Comparison of ENCODE assay signal across 13 cellular contexts in genomic region chr15:96335429-96335807, GRCh38. TPM values are rescaled to one million over a fixed set of nuclear protein-coding genes. Genes with fewer than 3 reads are reported as not detected.
DNase-seq lines count a peak whose midpoint lies in the region; ATAC-seq and TF ChIP-seq lines count a peak whose summit lies in the region.
"Had no signal": no experiment of that assay in that cellular context is flagged by ENCODE, and none has a peak within 500 bp of the region (broad histone marks: within the 10 kb centered on the region; RNA-seq: fewer than 3 reads in every experiment).

No MANE protein-coding gene starts in this region.

- no peak for DNase-seq in left ventricle myocardium inferior
- DNase-seq in left ventricle myocardium superior = no peak
- DNase-seq in dorsolateral prefrontal cortex = no peak
- no peak for DNase-seq in uterus
- DNase-seq in activated CD4-positive, alpha-beta memory T cell treated with anti-CD3 and anti-CD28 coated beads for 36 hours = no peak
- DNase-seq: activated CD4-positive, CD25-positive, alpha-beta regulatory T cell; amygdala; naive B cell; NCI-H446 treated with DMSO at 0.1 percent for 48 hours had no signal

- H3K4me1 Mint-ChIP-seq in activated CD4-positive, alpha-beta memory T cell treated with anti-CD3 and anti-CD28 coated beads for 36 hours (ENCODE audit: low read depth) = peaks cover 15% of the 10 kb centered on the region

- H3K4me3 ChIP-seq in left ventricle myocardium inferior (peak overlapping the region; percentile 88), dorsolateral prefrontal cortex (peak overlapping the region in 55 of 59 donors; percentile 15 to 72 (median 54)), mucosa of stomach (ENCODE audit: low read length) (peak overlapping the region; percentile 96), uterus (peak overlapping the region; percentile 84 to 90)

- ATAC-seq in left ventricle myocardium superior = no peak
- no peak for ATAC-seq in GM19467 (IDR thresholded peaks at IDR 0.05; ENCODE audit: unreplicated experiment)
- ATAC-seq in GM18502 (IDR thresholded peaks at IDR 0.05; ENCODE audit: poor library complexity, unreplicated experiment) = no peak

- no peak overlapping the region for H3K4me3 Mint-ChIP-seq in activated CD4-positive, alpha-beta memory T cell treated with anti-CD3 and anti-CD28 coated beads for 36 hours
- H3K4me3 Mint-ChIP-seq: naive B cell had no signal

- intact Hi-C loops in left ventricle myocardium inferior (cut with micrococcal nuclease) = no loop called here
- intact Hi-C loops in left ventricle myocardium superior (cut with micrococcal nuclease) = no loop called here
- intact Hi-C loops in dorsolateral prefrontal cortex (cut with DNase I) = no loop called here
- intact Hi-C loops in uterus (cut with DNase I; ENCODE audit: low total_unique reads) = no loop called here
- intact Hi-C loops in activated CD4-positive, alpha-beta memory T cell treated with anti-CD3 and anti-CD28 coated beads for 36 hours (cut with micrococcal nuclease) = no loop called here

- H3K36me3 ChIP-seq in left ventricle myocardium inferior (peaks cover 15% of the 10 kb centered on the region), mucosa of stomach (ENCODE audit: control insufficient read depth, insufficient read depth, low read length) (no peaks in the 10 kb centered on the region), uterus (no peaks in the 10 kb centered on the region)

- TF ChIP-seq POLR2A in uterus (IDR thresholded peaks at IDR 0.05) = no peak

- peaks cover 4% of the 10 kb centered on the region for H3K36me3 Mint-ChIP-seq in activated CD4-positive, alpha-beta memory T cell treated with anti-CD3 and anti-CD28 coated beads for 36 hours

- no peak overlapping the region for H3K27ac Mint-ChIP-seq in activated CD4-positive, alpha-beta memory T cell treated with anti-CD3 and anti-CD28 coated beads for 36 hours
- H3K27ac Mint-ChIP-seq: CD14-positive monocyte, naive B cell had no signal

- TF ChIP-seq CTCF in left ventricle myocardium inferior (IDR thresholded peaks at IDR 0.05; ENCODE audit: borderline replicate concordance) (no peak), dorsolateral prefrontal cortex (IDR thresholded peaks at IDR 0.05 in 54 of 56, conservative IDR thresholded peaks at IDR 0.05 in 2 of 56; ENCODE audit: low read depth in 1 of 56, partially characterized antibody in 56 of 56) (no peak), uterus (IDR thresholded peaks at IDR 0.05) (no peak)

- CTCF ChIA-PET in activated CD4-positive, alpha-beta memory T cell treated with anti-CD3 and anti-CD28 coated beads for 36 hours (lab: Charles Lee) = no interaction called here

- H3K9me3 Mint-ChIP-seq in activated CD4-positive, alpha-beta memory T cell treated with anti-CD3 and anti-CD28 coated beads for 36 hours = no peaks in the 10 kb centered on the region

- peak overlapping the region; percentile 96 for H3K27ac ChIP-seq in left ventricle myocardium inferior (replicated peaks)
- H3K27ac ChIP-seq in dorsolateral prefrontal cortex = peak overlapping the region in 39 of 59 donors; percentile 23 to 94 (median 76)
- H3K27ac ChIP-seq in uterus = peak overlapping the region; percentile 94 to 100

- H3K27me3 ChIP-seq in left ventricle myocardium inferior (ENCODE audit: low read depth) (peaks cover 32% of the 10 kb centered on the region), dorsolateral prefrontal cortex (peaks cover 11 to 97% (median 85%) of the 10 kb centered on the region in 45 donors), mucosa of stomach (ENCODE audit: control insufficient read depth, insufficient read depth, low read length) (no peaks in the 10 kb centered on the region), uterus (no peaks in the 10 kb centered on the region)

- POLR2A ChIA-PET in activated CD4-positive, alpha-beta memory T cell treated with anti-CD3 and anti-CD28 coated beads for 36 hours (lab: Charles Lee) = no interaction called here

- peaks cover 71% of the 10 kb centered on the region for H3K27me3 Mint-ChIP-seq in activated CD4-positive, alpha-beta memory T cell treated with anti-CD3 and anti-CD28 coated beads for 36 hours

- no peaks in the 10 kb centered on the region for H3K9me3 ChIP-seq in left ventricle myocardium inferior (replicated peaks)
- H3K9me3 ChIP-seq in mucosa of stomach (ENCODE audit: control insufficient read depth, low read length) = no peaks in the 10 kb centered on the region
- H3K9me3 ChIP-seq in uterus = no peaks in the 10 kb centered on the region

- H3K9ac ChIP-seq in mucosa of stomach (ENCODE audit: low read length) = peak overlapping the region; percentile 88

- H3K4me1 ChIP-seq in left ventricle myocardium inferior (peaks cover 71% of the 10 kb centered on the region), mucosa of stomach (ENCODE audit: control insufficient read depth, insufficient read depth, low read length) (peaks cover 17% of the 10 kb centered on the region), uterus (no peaks in the 10 kb centered on the region)

RNA-seq across cellular contexts. Expression of gene NR2F2, which starts 4.9 kb away (rescaled TPM):
- total RNA-seq in left ventricle myocardium inferior = 12.8 TPM
- 18.0 TPM for total RNA-seq in left ventricle myocardium superior
- total RNA-seq in dorsolateral prefrontal cortex = 10 to 100 TPM in 65 of 120 experiments, 1 to 10 TPM in 55; 3.1 to 36.0 (median 10.5) TPM
- total RNA-seq in uterus = 100 to 1,000 TPM in 1 of 4 donors, 10 to 100 TPM in 3; 23.6 to 255 (median 51.9) TPM
- total RNA-seq in activated CD4-positive, alpha-beta memory T cell treated with anti-CD3 and anti-CD28 coated beads for 36 hours = not detected

Comparison
In these comparisons a context has a peak if more than half of its experiments do, and no peak if none do; other contexts are left out.
1. RNA of gene NR2F2, which starts 4.9 kb away (total RNA-seq): 23.6 to 255 TPM in uterus, 18.0 TPM in left ventricle myocardium superior (single experiment), 12.8 TPM in left ventricle myocardium inferior (single experiment) and 3.1 to 36.0 TPM in dorsolateral prefrontal cortex; not detected in activated CD4-positive, alpha-beta memory T cell treated with anti-CD3 and anti-CD28 coated beads for 36 hours; every median in the first group is over 4 times any median in the second.
2. Peak in every context shown above with its lines, with median percentiles within 50 percentile points of each other: H3K27ac ChIP-seq and H3K4me3 ChIP-seq.